In the genomic region with DNA sequence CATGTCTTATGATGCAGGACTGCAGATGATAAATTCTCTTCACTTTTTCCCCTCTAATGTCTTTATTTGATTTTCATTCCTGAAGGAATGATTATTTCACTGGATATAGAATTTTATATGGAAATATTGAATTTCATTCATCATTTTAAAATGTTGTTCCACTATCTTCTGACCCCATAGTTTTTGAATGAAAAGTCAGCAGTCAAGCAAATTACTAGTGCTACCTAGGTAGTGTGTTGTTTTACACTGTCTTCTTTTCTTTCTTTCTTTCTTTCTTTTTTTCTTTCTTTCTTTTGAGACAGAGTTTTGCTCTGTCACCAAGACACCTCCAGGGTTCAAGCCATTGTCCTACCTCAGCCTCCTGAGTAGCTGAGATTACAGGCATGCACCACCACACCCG, we compare ENCODE assay signal across 35 cellular contexts.
"Had no signal": no experiment of that assay in that cellular context is flagged by ENCODE, and none has a peak within 500 bp of the region (broad histone marks: within the 10 kb centered on the region; RNA-seq: fewer than 3 reads in every experiment).

No MANE protein-coding gene starts in this region.

- H3K4me3 Mint-ChIP-seq: activated CD4-positive, alpha-beta memory T cell treated with anti-CD3 and anti-CD28 coated beads, Interleukin-2, amount 10 ng/mL, durations not matched to agents 7 days and 5 days; activated CD4-positive, alpha-beta T cell treated with anti-CD3 and anti-CD28 coated beads for 36 hours; activated CD4-positive, alpha-beta T cell treated with anti-CD3 and anti-CD28 coated beads, Interleukin-2, amount 10 ng/mL, durations not matched to agents 7 days and 5 days; activated CD8-positive, alpha-beta memory T cell treated with anti-CD3 and anti-CD28 coated beads, Interleukin-2, amount 10 ng/mL, durations not matched to agents 7 days and 5 days; activated CD8-positive, alpha-beta T cell treated with anti-CD3 and anti-CD28 coated beads, Interleukin-2, amount 10 ng/mL, durations not matched to agents 7 days and 5 days; activated naive CD4-positive, alpha-beta T cell treated with anti-CD3 and anti-CD28 coated beads, Interleukin-2, amount 10 ng/mL, durations not matched to agents 7 days and 5 days; activated naive CD4-positive, alpha-beta T cell treated with anti-CD3 and anti-CD28 coated beads, Interleukin-2, amount 50 U/mL, for 24 hours; activated naive CD8-positive, alpha-beta T cell; activated naive CD8-positive, alpha-beta T cell treated with anti-CD3 and anti-CD28 coated beads, Interleukin-2, amount 10 ng/mL, durations not matched to agents 7 days and 5 days; activated naive CD8-positive, alpha-beta T cell treated with anti-CD3 and anti-CD28 coated beads, Interleukin-2, amount 50 U/mL, for 24 hours; activated T-cell treated with anti-CD3 and anti-CD28 coated beads, Interleukin-2, amount 50 U/mL, for 24 hours; T-helper 1 cell treated with Interleukin-12 subunit alpha and Interleukin-12 subunit beta and Interleukin-4 antibody, amounts not matched to agents 30 μg/mL and 1 μg/mL, for 36 hours; T-helper 2 cell treated with Interferon-gamma antibody and Interleukin-4, amounts not matched to agents 5 μg/mL and 100 μg/mL, for 36 hours had no signal

- H3K4me3 ChIP-seq: body of pancreas, breast epithelium had no signal

- H3K36me3 Mint-ChIP-seq: activated naive CD8-positive, alpha-beta T cell treated with anti-CD3 and anti-CD28 coated beads, Interleukin-2, amount 10 ng/mL, durations not matched to agents 7 days and 5 days had no signal

- H3K4me1 ChIP-seq: body of pancreas, breast epithelium had no signal

- H3K27ac ChIP-seq: body of pancreas, brain microvascular endothelial cell, breast epithelium, VCaP had no signal

- H3K36me3 ChIP-seq: brain microvascular endothelial cell, breast epithelium had no signal

- DNase-seq: activated CD4-positive, alpha-beta memory T cell treated with anti-CD3 and anti-CD28 coated beads, Interleukin-2, amount 10 ng/mL, durations not matched to agents 7 days and 5 days; activated CD4-positive, alpha-beta T cell treated with anti-CD3 and anti-CD28 coated beads for 1 hour; activated CD4-positive, alpha-beta T cell treated with anti-CD3 and anti-CD28 coated beads for 36 hours; activated CD4-positive, alpha-beta T cell treated with anti-CD3 and anti-CD28 coated beads for 48 hours; activated CD4-positive, alpha-beta T cell treated with anti-CD3 and anti-CD28 coated beads, Interleukin-2, amount 10 ng/mL, durations not matched to agents 7 days and 5 days; activated CD4-positive, alpha-beta T cell treated with anti-CD3 and anti-CD28 coated beads, Interleukin-2, amount 50 U/mL, for 48 hours; activated CD4-positive, CD25-positive, alpha-beta regulatory T cell; activated CD8-positive, alpha-beta memory T cell treated with anti-CD3 and anti-CD28 coated beads for 24 hours; activated CD8-positive, alpha-beta memory T cell treated with anti-CD3 and anti-CD28 coated beads, Interleukin-2, amount 50 U/mL, for 48 hours; activated CD8-positive, alpha-beta T cell treated with anti-CD3 and anti-CD28 coated beads, Interleukin-2, amount 10 ng/mL, durations not matched to agents 7 days and 5 days; activated effector memory CD4-positive, alpha-beta T cell treated with Interleukin-2 at 50 U/mL for 16 hours; activated gamma-delta T cell; activated naive CD4-positive, alpha-beta T cell treated with anti-CD3 and anti-CD28 coated beads, Interleukin-2, amount 10 ng/mL, durations not matched to agents 7 days and 5 days; activated naive CD4-positive, alpha-beta T cell treated with Interleukin-2 at 50 U/mL for 16 hours; activated naive CD8-positive, alpha-beta T cell treated with anti-CD3 and anti-CD28 coated beads, Interleukin-2, amount 10 ng/mL, durations not matched to agents 7 days and 5 days; activated naive CD8-positive, alpha-beta T cell treated with anti-CD3 and anti-CD28 coated beads, Interleukin-2, amount 50 U/mL, for 24 hours; activated T-cell treated with anti-CD3 and anti-CD28 coated beads, Interleukin-2, amount 50 U/mL, for 24 hours; activated T-cell treated with anti-CD3 and anti-CD28 coated beads, Interleukin-2, amount 50 U/mL, for 48 hours; amniotic stem cell; aorta; body of pancreas; brain microvascular endothelial cell; central memory CD4-positive, alpha-beta T cell; T-helper 1 cell; T-helper 2 cell; T-helper 9 cell had no signal

- ATAC-seq: activated CD4-positive, alpha-beta T cell treated with anti-CD3 and anti-CD28 coated beads for 36 hours; activated CD4-positive, CD25-positive, alpha-beta regulatory T cell treated with anti-CD3 and anti-CD28 coated beads, Interleukin-2, amount 50 U/mL, for 24 hours; activated CD8-positive, alpha-beta memory T cell treated with anti-CD3 and anti-CD28 coated beads, Interleukin-2, amount 10 ng/mL, durations not matched to agents 7 days and 5 days; activated CD8-positive, alpha-beta T cell treated with anti-CD3 and anti-CD28 coated beads, Interleukin-2, amount 10 ng/mL, durations not matched to agents 7 days and 5 days; activated naive CD8-positive, alpha-beta T cell treated with anti-CD3 and anti-CD28 coated beads, Interleukin-2, amount 50 U/mL, for 24 hours; body of pancreas had no signal

- H3K4me1 Mint-ChIP-seq: activated CD4-positive, alpha-beta memory T cell treated with anti-CD3 and anti-CD28 coated beads, Interleukin-2, amount 10 ng/mL, durations not matched to agents 7 days and 5 days; activated CD4-positive, alpha-beta T cell treated with anti-CD3 and anti-CD28 coated beads for 36 hours; activated CD4-positive, alpha-beta T cell treated with anti-CD3 and anti-CD28 coated beads, Interleukin-2, amount 10 ng/mL, durations not matched to agents 7 days and 5 days; activated CD8-positive, alpha-beta memory T cell treated with anti-CD3 and anti-CD28 coated beads, Interleukin-2, amount 10 ng/mL, durations not matched to agents 7 days and 5 days; activated naive CD4-positive, alpha-beta T cell treated with anti-CD3 and anti-CD28 coated beads, Interleukin-2, amount 10 ng/mL, durations not matched to agents 7 days and 5 days; activated naive CD4-positive, alpha-beta T cell treated with anti-CD3 and anti-CD28 coated beads, Interleukin-2, amount 50 U/mL, for 24 hours; activated naive CD8-positive, alpha-beta T cell treated with anti-CD3 and anti-CD28 coated beads, Interleukin-2, amount 10 ng/mL, durations not matched to agents 7 days and 5 days; activated naive CD8-positive, alpha-beta T cell treated with anti-CD3 and anti-CD28 coated beads, Interleukin-2, amount 50 U/mL, for 24 hours had no signal

- H3K27me3 ChIP-seq: body of pancreas, brain microvascular endothelial cell, breast epithelium had no signal

- H3K27ac Mint-ChIP-seq: activated CD4-positive, alpha-beta memory T cell treated with anti-CD3 and anti-CD28 coated beads, Interleukin-2, amount 10 ng/mL, durations not matched to agents 7 days and 5 days; activated CD4-positive, alpha-beta T cell treated with anti-CD3 and anti-CD28 coated beads for 36 hours; activated CD4-positive, alpha-beta T cell treated with anti-CD3 and anti-CD28 coated beads, Interleukin-2, amount 10 ng/mL, durations not matched to agents 7 days and 5 days; activated CD8-positive, alpha-beta memory T cell treated with anti-CD3 and anti-CD28 coated beads, Interleukin-2, amount 10 ng/mL, durations not matched to agents 7 days and 5 days; activated CD8-positive, alpha-beta T cell treated with anti-CD3 and anti-CD28 coated beads, Interleukin-2, amount 10 ng/mL, durations not matched to agents 7 days and 5 days; activated naive CD4-positive, alpha-beta T cell treated with anti-CD3 and anti-CD28 coated beads, Interleukin-2, amount 10 ng/mL, durations not matched to agents 7 days and 5 days; activated naive CD4-positive, alpha-beta T cell treated with anti-CD3 and anti-CD28 coated beads, Interleukin-2, amount 50 U/mL, for 24 hours; activated naive CD8-positive, alpha-beta T cell; activated naive CD8-positive, alpha-beta T cell treated with anti-CD3 and anti-CD28 coated beads, Interleukin-2, amount 10 ng/mL, durations not matched to agents 7 days and 5 days; activated naive CD8-positive, alpha-beta T cell treated with anti-CD3 and anti-CD28 coated beads, Interleukin-2, amount 50 U/mL, for 24 hours; activated T-cell treated with anti-CD3 and anti-CD28 coated beads, Interleukin-2, amount 50 U/mL, for 24 hours; activated T-helper 2 cell treated with anti-CD3 and anti-CD28 coated beads, Interferon-gamma antibody, Interleukin-2, Interleukin-4, amounts not matched to agents 10 μg/mL and 5 μg/mL and 100 μg/mL, durations not matched to agents 14 hours and 24 hours and 36 hours; T-helper 1 cell treated with Interleukin-12 subunit alpha and Interleukin-12 subunit beta and Interleukin-4 antibody, amounts not matched to agents 30 μg/mL and 1 μg/mL, for 36 hours; T-helper 2 cell treated with Interferon-gamma antibody and Interleukin-4, amounts not matched to agents 5 μg/mL and 100 μg/mL, for 36 hours had no signal

- H3K9me3 ChIP-seq: body of pancreas had no signal
